Comparison of ENCODE assay signal across 10 cellular contexts in genomic region chr1:85494957-85495266, GRCh38. TPM values are rescaled to one million over a fixed set of nuclear protein-coding genes. Genes with fewer than 3 reads are reported as not detected.
DNase-seq lines count a peak whose midpoint lies in the region; ATAC-seq and TF ChIP-seq lines count a peak whose summit lies in the region.
"Had no signal": no experiment of that assay in that cellular context is flagged by ENCODE, and none has a peak within 500 bp of the region (broad histone marks: within the 10 kb centered on the region; RNA-seq: fewer than 3 reads in every experiment).

No MANE protein-coding gene starts in this region.

- H3K36me3 ChIP-seq in Panc1 (ENCODE audit: control insufficient read depth, insufficient read depth, low read length): no peaks in the 10 kb centered on the region; the same call in 1 of the 2 replicates
- H3K36me3 ChIP-seq: HAP-1 had no signal

- no TSS peak for BruUV-seq in Panc1 (replicated peaks; lab: Mats Ljungman, UMichigan)

- H3K9me3 ChIP-seq in Panc1 (ENCODE audit: control insufficient read depth, insufficient read depth, low read depth, low read length): no peaks in the 10 kb centered on the region
- H3K9me3 ChIP-seq: HAP-1, mucosa of descending colon had no signal

- POLR2A ChIA-PET in Panc1 (lab: Charles Lee): interaction anchor here (1.0 kb wide), 1 partner anchor 86 kb away, joined by 3 read pairs; the partner anchor contains the start of gene CCN1

- H3K9me3 Mint-ChIP-seq in activated T-helper 1 cell treated with anti-CD3 and anti-CD28 coated beads, Interleukin-12 subunit alpha, Interleukin-12 subunit beta, Interleukin-2, Interleukin-4 antibody, amounts not matched to agents 30 ng/mL and 10 ng/mL and 1 ng/mL, durations not matched to agents 14 hours and 24 hours and 36 hours: no peaks in the 10 kb centered on the region

- no peak overlapping the region for H3K27ac Mint-ChIP-seq in activated T-helper 1 cell treated with anti-CD3 and anti-CD28 coated beads, Interleukin-12 subunit alpha, Interleukin-12 subunit beta, Interleukin-2, Interleukin-4 antibody, amounts not matched to agents 30 ng/mL and 10 ng/mL and 1 ng/mL, durations not matched to agents 14 hours and 24 hours and 36 hours

- no peaks in the 10 kb centered on the region for H3K36me3 Mint-ChIP-seq in activated T-helper 1 cell treated with anti-CD3 and anti-CD28 coated beads, Interleukin-12 subunit alpha, Interleukin-12 subunit beta, Interleukin-2, Interleukin-4 antibody, amounts not matched to agents 30 ng/mL and 10 ng/mL and 1 ng/mL, durations not matched to agents 14 hours and 24 hours and 36 hours (ENCODE audit: low read depth)

- TF ChIP-seq CTCF in Panc1 (IDR thresholded peaks at IDR 0.05): peak; percentile 93
- peak; percentile 59 for TF ChIP-seq CTCF in retinal pigment epithelial cell (conservative IDR thresholded peaks at IDR 0.05; ENCODE audit: low read depth, low read length)

- H3K27me3 ChIP-seq in Panc1 (ENCODE audit: control insufficient read depth, insufficient read depth, low read length): no peaks in the 10 kb centered on the region

- H3K4me1 Mint-ChIP-seq in activated T-helper 1 cell treated with anti-CD3 and anti-CD28 coated beads, Interleukin-12 subunit alpha, Interleukin-12 subunit beta, Interleukin-2, Interleukin-4 antibody, amounts not matched to agents 30 ng/mL and 10 ng/mL and 1 ng/mL, durations not matched to agents 14 hours and 24 hours and 36 hours (ENCODE audit: low read depth): no peaks in the 10 kb centered on the region

- H3K4me3 Mint-ChIP-seq in activated T-helper 1 cell treated with anti-CD3 and anti-CD28 coated beads, Interleukin-12 subunit alpha, Interleukin-12 subunit beta, Interleukin-2, Interleukin-4 antibody, amounts not matched to agents 30 ng/mL and 10 ng/mL and 1 ng/mL, durations not matched to agents 14 hours and 24 hours and 36 hours: no peak overlapping the region

- H3K4me1 ChIP-seq in Panc1 (ENCODE audit: control insufficient read depth, insufficient read depth, low read length): peaks cover 45% of the 10 kb centered on the region

- intact Hi-C loops in Panc1 (cut with micrococcal nuclease; ENCODE audit: unreplicated experiment): loop anchor here (1.0 to 5.0 kb wide), 2 partner anchors 17 to 82 kb away; no protein-coding TSS in a partner anchor
- intact Hi-C loops in activated T-helper 1 cell treated with anti-CD3 and anti-CD28 coated beads, Interleukin-12 subunit alpha, Interleukin-12 subunit beta, Interleukin-2, Interleukin-4 antibody, amounts not matched to agents 30 ng/mL and 10 ng/mL and 1 ng/mL, durations not matched to agents 14 hours and 24 hours and 36 hours (cut with micrococcal nuclease): no loop called here

- ATAC-seq in GM18867 (IDR thresholded peaks at IDR 0.05; ENCODE audit: unreplicated experiment): peak; percentile 5
- peak; percentile 80 for ATAC-seq in Panc1
- no peak for ATAC-seq in GM21515 (IDR thresholded peaks at IDR 0.05; ENCODE audit: unreplicated experiment)
- ATAC-seq in HG02763 (IDR thresholded peaks at IDR 0.05; ENCODE audit: unreplicated experiment): no peak

- no peak for DNase-seq in Panc1 (ENCODE audit: low read depth, low spot score)
- DNase-seq in fibroblast of gingiva (ENCODE audit: low read depth): peak; percentile 32
- DNase-seq in retinal pigment epithelial cell (ENCODE audit: low read depth): no peak
- no peak for DNase-seq in activated T-helper 1 cell treated with anti-CD3 and anti-CD28 coated beads, Interleukin-12 subunit alpha, Interleukin-12 subunit beta, Interleukin-2, Interleukin-4 antibody, amounts not matched to agents 30 ng/mL and 10 ng/mL and 1 ng/mL, durations not matched to agents 14 hours and 24 hours and 36 hours (ENCODE audit: low spot score)
- no peak for DNase-seq in activated CD4-positive, alpha-beta T cell treated with anti-CD3 and anti-CD28 coated beads, Interleukin-2, amount 50 U/mL, for 4 hours

- H3K4me3 ChIP-seq in Panc1 (ENCODE audit: low read depth in 2 of 2, low read length in 2 of 2): no peak overlapping the region
- no peak overlapping the region for H3K4me3 ChIP-seq in retinal pigment epithelial cell (ENCODE audit: low read length)
- H3K4me3 ChIP-seq: HAP-1, mucosa of descending colon had no signal

- CTCF ChIA-PET in Panc1 (lab: Charles Lee): no interaction called here

- H3K27me3 Mint-ChIP-seq in activated T-helper 1 cell treated with anti-CD3 and anti-CD28 coated beads, Interleukin-12 subunit alpha, Interleukin-12 subunit beta, Interleukin-2, Interleukin-4 antibody, amounts not matched to agents 30 ng/mL and 10 ng/mL and 1 ng/mL, durations not matched to agents 14 hours and 24 hours and 36 hours (ENCODE audit: insufficient read depth): peaks cover 2% of the 10 kb centered on the region

- in situ Hi-C loops in Panc1 (cut with HindIII; ENCODE audit: low pct_unique_long_range_greater_than_20kb, low sequenced_read_pairs): no loop called here

- H3K27ac ChIP-seq in Panc1 (ENCODE audit: low read length): peak overlapping the region; percentile 85

RNA-seq across cellular contexts. Expression of gene DDAH1, which starts 30.0 kb away (rescaled TPM):
- total RNA-seq in Panc1 (2021; ENCODE audit: unreplicated experiment): 85.4 TPM
- polyA plus RNA-seq in Panc1 (2012; ENCODE audit: insufficient read length): 34.5 TPM
- 0.22 TPM in 1 of 2 replicates, not detected in the other for total RNA-seq in activated T-helper 1 cell treated with anti-CD3 and anti-CD28 coated beads, Interleukin-12 subunit alpha, Interleukin-12 subunit beta, Interleukin-2, Interleukin-4 antibody, amounts not matched to agents 30 ng/mL and 10 ng/mL and 1 ng/mL, durations not matched to agents 14 hours and 24 hours and 36 hours

Comparison
In these comparisons a context has a peak if more than half of its experiments do, and no peak if none do; other contexts are left out.
1. ATAC-seq: peak in GM18867 (single experiment) and Panc1 (single experiment); none in GM21515 (single experiment) and HG02763 (single experiment).
2. RNA of gene DDAH1, which starts 30.0 kb away (total RNA-seq): 85.4 TPM in Panc1 (single experiment); 0.22 TPM in activated T-helper 1 cell treated with anti-CD3 and anti-CD28 coated beads, Interleukin-12 subunit alpha, Interleukin-12 subunit beta, Interleukin-2, Interleukin-4 antibody, amounts not matched to agents 30 ng/mL and 10 ng/mL and 1 ng/mL, durations not matched to agents 14 hours and 24 hours and 36 hours; every median in the first group is over 10 times any median in the second.